10 cellular contexts compared by ENCODE assay signal in the genomic region with DNA sequence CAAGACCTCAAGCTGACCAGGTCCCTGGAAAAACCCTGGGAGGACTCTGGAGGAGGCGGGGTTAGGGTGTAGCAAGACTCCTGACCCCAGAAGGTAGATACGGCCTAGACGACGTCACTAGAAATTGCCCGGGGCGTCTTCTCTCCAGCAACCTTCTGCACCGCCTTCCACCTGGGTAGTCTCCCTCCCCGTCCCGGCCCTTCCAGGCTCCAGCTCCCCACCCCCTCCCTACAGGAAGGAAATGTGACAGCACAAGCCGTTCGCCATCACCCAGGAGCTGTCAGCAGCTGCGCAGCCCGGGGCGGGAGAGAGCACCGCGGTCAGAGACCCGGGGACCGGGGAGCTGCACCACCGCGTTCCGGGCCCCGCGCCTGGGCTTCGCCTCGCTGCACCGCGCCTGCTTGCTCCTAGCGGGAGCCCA. TPM values are rescaled to one million over a fixed set of nuclear protein-coding genes. Genes with fewer than 3 reads are reported as not detected.
DNase-seq lines count a peak whose midpoint lies in the region; ATAC-seq, FAIRE-seq and TF ChIP-seq lines count a peak whose summit lies in the region.
"Had no signal": no experiment of that assay in that cellular context is flagged by ENCODE, and none has a peak within 500 bp of the region (broad histone marks: within the 10 kb centered on the region; RNA-seq: fewer than 3 reads in every experiment).

No MANE protein-coding gene starts in this region.

- H3K36me3 ChIP-seq in HUES64 (ENCODE audit: insufficient read depth, low read length) (no peaks in the 10 kb centered on the region), WERI-Rb-1 (no peaks in the 10 kb centered on the region), small intestine (ENCODE audit: control insufficient read depth in 2 of 2, insufficient read depth in 2 of 2, low read length in 2 of 2) (no peaks in the 10 kb centered on the region)

- peak overlapping the region; percentile 76 for H3K4me3 ChIP-seq in HUES64 (ENCODE audit: low read length)
- no peak overlapping the region for H3K4me3 ChIP-seq in WERI-Rb-1 (ENCODE audit: low read depth, low read length)
- peak overlapping the region; percentile 49 for H3K4me3 ChIP-seq in iPS-18c (ENCODE audit: insufficient read depth, low read depth, low read length)
- no peak overlapping the region for H3K4me3 ChIP-seq in small intestine (ENCODE audit: low read depth in 1 of 2, low read length in 2 of 2)

- peak; percentile 29 for DNase-seq in WERI-Rb-1
- DNase-seq in small intestine, result peak; percentile 86
- DNase-seq in NCI-H187 treated with DMSO at 0.1 percent for 48 hours (lab: John Stamatoyannopoulos, UW), result no peak
- no peak for DNase-seq in H4 (ENCODE audit: low spot score)
- DNase-seq: activated T-cell treated with anti-CD3 and anti-CD28 coated beads for 4 hours, KBM-7 had no signal

- no peak for TF ChIP-seq CTCF in WERI-Rb-1 (IDR thresholded peaks at IDR 0.05; ENCODE audit: low read depth, low read length)

- H3K27me3 ChIP-seq in HUES64 (ENCODE audit: insufficient read depth, low read length) (peaks cover 41% of the 10 kb centered on the region), WERI-Rb-1 (ENCODE audit: insufficient read depth, low read depth, severe bottlenecking) (no peaks in the 10 kb centered on the region), small intestine (ENCODE audit: control insufficient read depth in 2 of 2, insufficient read depth in 2 of 2, low read length in 2 of 2) (peaks cover 0 to 2% of the 10 kb centered on the region in 2 donors)
- H3K27me3 ChIP-seq: dorsolateral prefrontal cortex had no signal

- peaks cover 36% of the 10 kb centered on the region for H3K4me1 ChIP-seq in HUES64 (ENCODE audit: insufficient read depth, low read length)
- H3K4me1 ChIP-seq in small intestine (ENCODE audit: control insufficient read depth in 2 of 2, insufficient read depth in 1 of 2, low read depth in 1 of 2, low read length in 1 of 2), result peaks cover 0 to 2% of the 10 kb centered on the region in 2 donors

- peak overlapping the region; percentile 79 for H3K9ac ChIP-seq in HUES64 (ENCODE audit: low read depth, low read length)

- H3K27ac ChIP-seq in HUES64 (ENCODE audit: low read depth, low read length) (no peak overlapping the region), WERI-Rb-1 (no peak overlapping the region), small intestine (ENCODE audit: low read depth in 1 of 2, low read length in 1 of 2) (no peak overlapping the region)

- no peak for ATAC-seq in HG03442 (IDR thresholded peaks at IDR 0.05; ENCODE audit: unreplicated experiment)

- under 1% methylated on average over 28 of the region's 28 CpGs for WGBS in HUES64
- WGBS in small intestine, 3 donors, result 1 to 31% (median 4%) methylated on average over 21 to 28 of the region's 28 CpGs

- no peak for FAIRE-seq in small intestine (lab: Jason Lieb, UNC)

- H3K9me3 ChIP-seq in HUES64 (ENCODE audit: insufficient read depth, low read depth, low read length) (no peaks in the 10 kb centered on the region), WERI-Rb-1 (ENCODE audit: severe bottlenecking) (no peaks in the 10 kb centered on the region), iPS-18c (ENCODE audit: control insufficient read depth, insufficient read depth, low read length) (no peaks in the 10 kb centered on the region), small intestine (ENCODE audit: control insufficient read depth, low read depth) (no peaks in the 10 kb centered on the region)

RNA-seq across cellular contexts. Expression of a gene that starts 20.0 kb away (rescaled TPM):
- 4.7 TPM for polyA plus RNA-seq in HUES64 (2013, experiment 1 of 2)
- polyA plus RNA-seq in HUES64 (2013, experiment 2 of 2), result 4.8 TPM
- polyA plus RNA-seq in small intestine, result under 1 TPM in 1 of 3 donors, not detected in 2; 0.88 TPM
- total RNA-seq in H4 (2014; rRNA removed; shearing (Covaris generic)), result 3.7 and 8.3 TPM in 2 replicates

Comparison
In these comparisons a context has a peak if more than half of its experiments do, and no peak if none do; other contexts are left out.
1. H3K4me3 ChIP-seq: peak in HUES64 (single experiment) and iPS-18c (single experiment); none in WERI-Rb-1 (single experiment) and small intestine (0 of 2).
2. DNase-seq: peak in WERI-Rb-1 (single experiment) and small intestine (single experiment); none in NCI-H187 treated with DMSO at 0.1 percent for 48 hours (single experiment) and H4 (single experiment).